Comparison of ENCODE assay signal across 15 cellular contexts in the genomic region with DNA sequence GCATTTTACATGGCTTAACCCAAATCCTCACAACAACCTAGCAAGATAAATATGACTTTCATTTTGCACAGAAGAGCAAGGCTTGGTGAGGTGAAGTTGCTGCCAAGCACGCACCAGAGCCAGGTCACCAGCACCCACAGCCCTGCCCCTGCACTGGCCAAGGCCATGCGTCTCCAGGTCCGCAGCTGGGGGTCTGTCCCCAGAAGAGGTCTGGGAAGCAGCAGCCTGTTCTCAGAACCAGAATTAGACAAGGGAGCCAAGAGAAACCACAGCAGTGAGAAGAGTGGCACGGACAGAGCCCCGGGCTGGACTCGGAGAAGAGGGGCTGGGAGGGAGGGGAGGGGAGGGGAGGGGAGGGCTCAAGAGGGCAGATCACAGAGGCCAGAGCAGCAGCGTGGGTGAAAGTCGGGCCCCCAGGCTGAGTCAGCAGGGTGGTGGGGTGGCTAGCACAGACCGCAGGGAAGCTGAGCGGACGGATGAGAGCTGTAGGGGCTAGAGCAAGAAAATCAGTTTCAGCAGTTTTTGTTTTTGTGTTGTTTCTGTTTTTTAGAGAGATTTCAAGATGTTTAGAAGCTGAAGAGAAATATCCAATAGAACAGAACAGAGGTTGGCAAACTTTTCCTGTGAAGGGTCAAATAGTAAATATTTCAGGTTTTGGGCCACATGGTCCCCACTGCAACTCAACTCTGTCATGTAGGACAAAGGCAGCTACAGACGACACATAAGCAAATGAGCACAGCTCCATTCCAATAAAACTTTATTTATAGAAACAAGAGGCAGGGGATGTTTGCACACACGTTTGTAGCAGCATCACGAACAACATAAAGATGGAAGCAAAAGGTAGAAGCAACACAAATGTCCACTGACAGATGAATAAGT. TPM values are rescaled to one million over a fixed set of nuclear protein-coding genes. Genes with fewer than 3 reads are reported as not detected.
DNase-seq lines count a peak whose midpoint lies in the region; ATAC-seq, FAIRE-seq and TF ChIP-seq lines count a peak whose summit lies in the region.
"Had no signal": no experiment of that assay in that cellular context is flagged by ENCODE, and none has a peak within 500 bp of the region (broad histone marks: within the 10 kb centered on the region; RNA-seq: fewer than 3 reads in every experiment).

No MANE protein-coding gene starts in this region.

- H3K27me3 Mint-ChIP-seq in CD4-positive, alpha-beta memory T cell = no peaks in the 10 kb centered on the region
- no peaks in the 10 kb centered on the region for H3K27me3 Mint-ChIP-seq in naive thymus-derived CD4-positive, alpha-beta T cell

- peak in 1 of 2 donors; percentile 19 for ATAC-seq in activated naive CD4-positive, alpha-beta T cell treated with anti-CD3 and anti-CD28 coated beads, Interleukin-2, amount 50 U/mL, for 72 hours
- ATAC-seq in naive thymus-derived CD4-positive, alpha-beta T cell = no peak
- no peak for ATAC-seq in left ventricle myocardium superior

- H3K4me2 ChIP-seq in OCI-LY1 (ENCODE audit: low read length) = peak overlapping the region; percentile 38

- H3K27me3 ChIP-seq in CD4-positive, alpha-beta memory T cell (ENCODE audit: insufficient read depth, low read length) = no peaks in the 10 kb centered on the region
- no peaks in the 10 kb centered on the region for H3K27me3 ChIP-seq in OCI-LY1 (ENCODE audit: insufficient read depth, low read length)
- no peaks in the 10 kb centered on the region for H3K27me3 ChIP-seq in naive thymus-derived CD4-positive, alpha-beta T cell (ENCODE audit: control insufficient read depth in 2 of 2, insufficient read depth in 2 of 2, low read length in 2 of 2)
- H3K27me3 ChIP-seq: cardiac muscle cell, right atrium auricular region, SJCRH30 had no signal

- H4K20me1 ChIP-seq in OCI-LY1 (ENCODE audit: insufficient read depth, low read length) = no peaks in the 10 kb centered on the region

- H3K27ac Mint-ChIP-seq in CD4-positive, alpha-beta memory T cell = peak overlapping the region; percentile 93 to 99 (median 97)
- peak overlapping the region; percentile 90 to 97 for H3K27ac Mint-ChIP-seq in activated naive CD4-positive, alpha-beta T cell treated with anti-CD3 and anti-CD28 coated beads, Interleukin-2, amount 50 U/mL, for 72 hours
- peak overlapping the region; percentile 94 to 99 (median 99) for H3K27ac Mint-ChIP-seq in naive thymus-derived CD4-positive, alpha-beta T cell
- H3K27ac Mint-ChIP-seq: nephron had no signal

- peaks cover 8% of the 10 kb centered on the region for H3K36me3 ChIP-seq in CD4-positive, alpha-beta memory T cell (ENCODE audit: insufficient read depth, low read length)
- H3K36me3 ChIP-seq in OCI-LY1 (ENCODE audit: insufficient read depth, low read length) = peaks cover 31% of the 10 kb centered on the region
- H3K36me3 ChIP-seq in naive thymus-derived CD4-positive, alpha-beta T cell (ENCODE audit: control insufficient read depth in 2 of 3, insufficient read depth in 3 of 3, low read length in 3 of 3) = peaks cover 0 to 23% (median 7%) of the 10 kb centered on the region in 3 experiments
- H3K36me3 ChIP-seq: cardiac muscle cell, right atrium auricular region, SJCRH30 had no signal

- peaks cover 27 to 40% of the 10 kb centered on the region in 2 donors for H3K36me3 Mint-ChIP-seq in CD4-positive, alpha-beta memory T cell
- H3K36me3 Mint-ChIP-seq in activated naive CD4-positive, alpha-beta T cell treated with anti-CD3 and anti-CD28 coated beads, Interleukin-2, amount 50 U/mL, for 72 hours = peaks cover 30 to 32% of the 10 kb centered on the region in 2 donors
- H3K36me3 Mint-ChIP-seq in naive thymus-derived CD4-positive, alpha-beta T cell = peaks cover 10 to 49% (median 27%) of the 10 kb centered on the region in 5 donors

- H3K9me3 Mint-ChIP-seq in CD4-positive, alpha-beta memory T cell = peaks cover 0 to 6% (median 1%) of the 10 kb centered on the region in 8 donors
- no peaks in the 10 kb centered on the region for H3K9me3 Mint-ChIP-seq in activated naive CD4-positive, alpha-beta T cell treated with anti-CD3 and anti-CD28 coated beads, Interleukin-2, amount 50 U/mL, for 72 hours
- peaks cover 0 to 9% (median 8%) of the 10 kb centered on the region in 11 donors for H3K9me3 Mint-ChIP-seq in naive thymus-derived CD4-positive, alpha-beta T cell
- H3K9me3 Mint-ChIP-seq: nephron had no signal

- H3K9me2 ChIP-seq in OCI-LY1 (ENCODE audit: low read depth, low read length) = no peaks in the 10 kb centered on the region

- CTCF ChIA-PET in CD4-positive, alpha-beta memory T cell (lab: Charles Lee; ENCODE audit: partially characterized antibody) = interaction anchor here (1.1 to 2.0 kb wide), 2 partner anchors 31 to 41 kb away, joined by 3 to 5 read pairs; a partner anchor contains a TSS
- CTCF ChIA-PET in naive thymus-derived CD4-positive, alpha-beta T cell (lab: Charles Lee) = interaction anchor here (0.6 to 1.8 kb wide), 3 partner anchors 14 to 86 kb away, joined by 3 to 6 read pairs (median 3); no protein-coding TSS in a partner anchor

- intact Hi-C loops in CD4-positive, alpha-beta memory T cell (cut with micrococcal nuclease) = loop anchor here (2.0 kb wide), 1 partner anchor 15 kb away; no protein-coding TSS in a partner anchor
- intact Hi-C loops in naive thymus-derived CD4-positive, alpha-beta T cell (cut with micrococcal nuclease) = loop anchor here in 1 of 2 donors (2.0 to 10.0 kb wide), 3 partner anchors 15 to 775 kb away; a partner anchor contains a TSS
- intact Hi-C loops in left ventricle myocardium superior (cut with micrococcal nuclease) = no loop called here

- TF ChIP-seq CTCF in OCI-LY1 (IDR thresholded peaks at IDR 0.05; ENCODE audit: low read length) (no peak), D721Med (IDR thresholded peaks at IDR 0.05; ENCODE audit: insufficient read depth, missing control alignments) (no peak), GM20000 (IDR thresholded peaks at IDR 0.05; ENCODE audit: extremely low read depth, missing control alignments) (no peak)

- H3K4me3 ChIP-seq in CD4-positive, alpha-beta memory T cell (ENCODE audit: low read length in 2 of 2) = peak overlapping the region; percentile 46 to 64
- peak overlapping the region; percentile 17 for H3K4me3 ChIP-seq in OCI-LY1 (ENCODE audit: low read depth, low read length, poor library complexity, severe bottlenecking)
- peak overlapping the region; percentile 58 for H3K4me3 ChIP-seq in naive thymus-derived CD4-positive, alpha-beta T cell (ENCODE audit: low read length)
- H3K4me3 ChIP-seq: cardiac muscle cell, right atrium auricular region, SJCRH30 had no signal

- peak in 1 of 5 donors; percentile 26 for DNase-seq in CD4-positive, alpha-beta memory T cell
- DNase-seq in activated naive CD4-positive, alpha-beta T cell treated with anti-CD3 and anti-CD28 coated beads, Interleukin-2, amount 50 U/mL, for 72 hours (ENCODE audit: low spot score in 2 of 2) = no peak
- DNase-seq in naive thymus-derived CD4-positive, alpha-beta T cell = peak in 1 of 9 donors; percentile 58
- no peak for DNase-seq in D721Med (ENCODE audit: insufficient read length, low spot score)
- no peak for DNase-seq in GM20000 (ENCODE audit: low spot score)
- DNase-seq in left ventricle myocardium superior = no peak
- DNase-seq in DMS153 (lab: John Stamatoyannopoulos, UW) = no peak
- DNase-seq: glutamatergic neuron, kidney glomerular epithelial cell, SJCRH30 had no signal

- H3K4me1 ChIP-seq in CD4-positive, alpha-beta memory T cell (ENCODE audit: insufficient read depth, low read length) = peaks cover 74% of the 10 kb centered on the region
- H3K4me1 ChIP-seq in OCI-LY1 (ENCODE audit: insufficient read depth, low read length, severe bottlenecking) = peaks cover 55% of the 10 kb centered on the region
- peaks cover 42 to 48% of the 10 kb centered on the region in 2 donors for H3K4me1 ChIP-seq in naive thymus-derived CD4-positive, alpha-beta T cell (ENCODE audit: control insufficient read depth in 2 of 2, insufficient read depth in 2 of 2, low read length in 2 of 2)
- H3K4me1 ChIP-seq: right atrium auricular region, SJCRH30 had no signal

- H3K4me1 Mint-ChIP-seq in CD4-positive, alpha-beta memory T cell = peaks cover 38 to 79% (median 61%) of the 10 kb centered on the region in 4 donors
- peaks cover 24 to 74% (median 61%) of the 10 kb centered on the region in 7 donors for H3K4me1 Mint-ChIP-seq in naive thymus-derived CD4-positive, alpha-beta T cell
- H3K4me1 Mint-ChIP-seq: nephron had no signal

- peak overlapping the region; percentile 64 for H3K27ac ChIP-seq in CD4-positive, alpha-beta memory T cell (ENCODE audit: low read depth, low read length)
- H3K27ac ChIP-seq in OCI-LY1 (ENCODE audit: low read depth, low read length, poor library complexity, severe bottlenecking) = peak overlapping the region; percentile 88
- peak overlapping the region; percentile 70 for H3K27ac ChIP-seq in naive thymus-derived CD4-positive, alpha-beta T cell (ENCODE audit: low read depth, low read length)
- H3K27ac ChIP-seq: C4-2B, cardiac muscle cell, right atrium auricular region, SJCRH30 had no signal

- POLR2A ChIA-PET in CD4-positive, alpha-beta memory T cell (lab: Charles Lee; ENCODE audit: partially characterized antibody) = interaction anchor here (1.0 to 17.2 kb wide), 15 partner anchors 8 to 549 kb away, joined by 3 to 299 read pairs (median 6); a partner anchor contains a TSS
- POLR2A ChIA-PET in naive thymus-derived CD4-positive, alpha-beta T cell (lab: Charles Lee) = interaction anchor here (0.6 to 13.6 kb wide), 9 partner anchors 8 to 206 kb away, joined by 3 to 150 read pairs (median 6); a partner anchor contains a TSS

- H3K9ac ChIP-seq in OCI-LY1 (ENCODE audit: low read length) = peak overlapping the region; percentile 42; the same call in 1 of the 2 replicates

- H3K79me2 ChIP-seq in OCI-LY1 (ENCODE audit: insufficient read depth, low read length) = no peaks in the 10 kb centered on the region

- H2AFZ ChIP-seq in OCI-LY1 (ENCODE audit: low read length) = no peak overlapping the region

- H3K4me3 Mint-ChIP-seq in CD4-positive, alpha-beta memory T cell = peak overlapping the region; percentile 89 to 98 (median 93)
- peak overlapping the region; percentile 73 to 89 (median 82) for H3K4me3 Mint-ChIP-seq in naive thymus-derived CD4-positive, alpha-beta T cell
- H3K4me3 Mint-ChIP-seq: nephron had no signal

- H3K9me3 ChIP-seq in CD4-positive, alpha-beta memory T cell (ENCODE audit: control insufficient read depth in 1 of 2, low read length in 2 of 2) = no peaks in the 10 kb centered on the region
- no peaks in the 10 kb centered on the region for H3K9me3 ChIP-seq in OCI-LY1 (ENCODE audit: low read length)
- peaks cover 0 to 6% (median 0%) of the 10 kb centered on the region in 3 experiments for H3K9me3 ChIP-seq in naive thymus-derived CD4-positive, alpha-beta T cell (ENCODE audit: control insufficient read depth in 2 of 3, low read length in 3 of 3)
- H3K9me3 ChIP-seq: right atrium auricular region, SJCRH30 had no signal

- peaks cover 4% of the 10 kb centered on the region; the same call in 1 of the 2 replicates for H3F3A ChIP-seq in OCI-LY1 (ENCODE audit: insufficient read depth, low read length)

- no peak for FAIRE-seq in D721Med (lab: Jason Lieb, UNC)

RNA-seq across cellular contexts. Expression of a gene that starts 7.4 kb away (rescaled TPM):
- 100 to 1,000 TPM; 204 to 227 TPM for total RNA-seq in CD4-positive, alpha-beta memory T cell
- polyA plus RNA-seq in CD4-positive, alpha-beta memory T cell = 10 to 100 TPM; 44.6 to 56.6 TPM
- 10 to 100 TPM; 37.8 to 47.1 TPM for total RNA-seq in activated naive CD4-positive, alpha-beta T cell treated with anti-CD3 and anti-CD28 coated beads, Interleukin-2, amount 50 U/mL, for 72 hours
- total RNA-seq in naive thymus-derived CD4-positive, alpha-beta T cell = 100 to 1,000 TPM in 2 of 5 experiments, 10 to 100 TPM in 3; 45.3 to 214 (median 91.8) TPM
- polyA plus RNA-seq in naive thymus-derived CD4-positive, alpha-beta T cell = 10 to 100 TPM; 73.1 to 82.3 TPM
- total RNA-seq in left ventricle myocardium superior = 25.8 TPM

RNA-seq across cellular contexts. Expression of a gene that starts 39.8 kb away (rescaled TPM):
- total RNA-seq in CD4-positive, alpha-beta memory T cell = 100 to 1,000 TPM; 290 to 309 TPM
- polyA plus RNA-seq in CD4-positive, alpha-beta memory T cell = 10 to 100 TPM; 38.2 to 50.0 TPM
- total RNA-seq in activated naive CD4-positive, alpha-beta T cell treated with anti-CD3 and anti-CD28 coated beads, Interleukin-2, amount 50 U/mL, for 72 hours = 10 to 100 TPM; 67.6 to 95.3 TPM
- total RNA-seq in naive thymus-derived CD4-positive, alpha-beta T cell = 100 to 1,000 TPM in 3 of 5 experiments, 10 to 100 TPM in 2; 72.0 to 160 (median 127) TPM
- 10 to 100 TPM; 15.0 to 25.3 TPM for polyA plus RNA-seq in naive thymus-derived CD4-positive, alpha-beta T cell
- 3.4 TPM for total RNA-seq in left ventricle myocardium superior

RNA-seq across cellular contexts. Expression of a gene that starts 40.8 kb away (rescaled TPM):
- total RNA-seq in CD4-positive, alpha-beta memory T cell = 10 to 100 TPM; 61.3 to 68.9 TPM
- 100 to 1,000 TPM; 114 to 119 TPM for polyA plus RNA-seq in CD4-positive, alpha-beta memory T cell
- 10 to 100 TPM; 81.6 to 98.9 TPM for total RNA-seq in activated naive CD4-positive, alpha-beta T cell treated with anti-CD3 and anti-CD28 coated beads, Interleukin-2, amount 50 U/mL, for 72 hours
- total RNA-seq in naive thymus-derived CD4-positive, alpha-beta T cell = 100 to 1,000 TPM in 1 of 5 experiments, 10 to 100 TPM in 4; 39.2 to 105 (median 55.3) TPM
- 100 to 1,000 TPM; 110 to 122 TPM for polyA plus RNA-seq in naive thymus-derived CD4-positive, alpha-beta T cell
- 70.3 TPM for total RNA-seq in left ventricle myocardium superior

Comparison
In these comparisons a context has a peak if more than half of its experiments do, and no peak if none do; other contexts are left out.
1. RNA of a gene that starts 39.8 kb away (total RNA-seq): 290 to 309 TPM in CD4-positive, alpha-beta memory T cell, 72.0 to 160 TPM in naive thymus-derived CD4-positive, alpha-beta T cell and 67.6 to 95.3 TPM in activated naive CD4-positive, alpha-beta T cell treated with anti-CD3 and anti-CD28 coated beads, Interleukin-2, amount 50 U/mL, for 72 hours; 3.4 TPM in left ventricle myocardium superior (single experiment); every median in the first group is over 10 times any median in the second.
2. Peak in every context shown above with its lines, with median percentiles within 50 percentile points of each other: H3K27ac ChIP-seq, H3K4me3 ChIP-seq and H3K27ac Mint-ChIP-seq.